ENCODE assay signal across 15 cellular contexts in genomic region chr2:74873678-74874640, GRCh38. TPM values are rescaled to one million over a fixed set of nuclear protein-coding genes. Genes with fewer than 3 reads are reported as not detected.
DNase-seq lines count a peak whose midpoint lies in the region; ATAC-seq and TF ChIP-seq lines count a peak whose summit lies in the region.
"Had no signal": no experiment of that assay in that cellular context is flagged by ENCODE, and none has a peak within 500 bp of the region (broad histone marks: within the 10 kb centered on the region; RNA-seq: fewer than 3 reads in every experiment).

No MANE protein-coding gene starts in this region.

- H4K20me1 ChIP-seq in BLaER1 = peaks cover 77% of the 10 kb centered on the region

- H3K4me2 ChIP-seq in BLaER1 = peak overlapping the region; percentile 43

- H3K4me3 ChIP-seq in BLaER1 (no peak overlapping the region), HL-60 (replicated peaks; ENCODE audit: insufficient read depth, low read length) (no peak overlapping the region), endodermal cell (ENCODE audit: low read length) (no peak overlapping the region)
- no peak overlapping the region for H3K4me3 ChIP-seq in CD8-positive, alpha-beta memory T cell (ENCODE audit: low read length)
- H3K4me3 ChIP-seq: body of pancreas, lung had no signal

- H3K9me3 Mint-ChIP-seq in endodermal cell = no peaks in the 10 kb centered on the region
- H3K9me3 Mint-ChIP-seq in progenitor cell of endocrine pancreas (ENCODE audit: low read depth) = no peaks in the 10 kb centered on the region
- H3K9me3 Mint-ChIP-seq in CD8-positive, alpha-beta memory T cell = no peaks in the 10 kb centered on the region

- H3K9ac ChIP-seq in BLaER1 (peak overlapping the region; percentile 13; the same call in 1 of the 2 replicates), endodermal cell (ENCODE audit: extremely low read depth, low read length, poor library complexity, severe bottlenecking) (no peak overlapping the region)

- H3K27ac ChIP-seq in BLaER1 = peak overlapping the region; percentile 42; the same call in 1 of the 2 replicates
- peak overlapping the region; percentile 67 for H3K27ac ChIP-seq in HL-60 (replicated peaks)
- no peak overlapping the region for H3K27ac ChIP-seq in endodermal cell (ENCODE audit: low read depth, low read length)
- no peak overlapping the region for H3K27ac ChIP-seq in CD8-positive, alpha-beta memory T cell (ENCODE audit: low read depth, low read length)

- H3K36me3 ChIP-seq in BLaER1 (peaks cover 99% of the 10 kb centered on the region), endodermal cell (ENCODE audit: control insufficient read depth, insufficient read depth, low read length) (peaks cover 54% of the 10 kb centered on the region)
- no peaks in the 10 kb centered on the region for H3K36me3 ChIP-seq in CD8-positive, alpha-beta memory T cell (ENCODE audit: insufficient read depth, low read length)

- 95 to 97% methylated on average over 20 to 26 of the region's 26 CpGs for WGBS in endodermal cell (ENCODE audit: insufficient coverage in 1 of 2, insufficient read length in 1 of 2), 2 experiments

- H3K27me3 ChIP-seq in BLaER1 = no peaks in the 10 kb centered on the region
- H3K27me3 ChIP-seq in HL-60 (ENCODE audit: insufficient read depth, poor library complexity, severe bottlenecking) = no peaks in the 10 kb centered on the region
- no peaks in the 10 kb centered on the region for H3K27me3 ChIP-seq in endodermal cell (ENCODE audit: control insufficient read depth, insufficient read depth, low read length, poor library complexity, severe bottlenecking)
- no peaks in the 10 kb centered on the region for H3K27me3 ChIP-seq in CD8-positive, alpha-beta memory T cell (ENCODE audit: insufficient read depth, low read length, poor library complexity, severe bottlenecking)
- H3K27me3 ChIP-seq: body of pancreas had no signal

- POLR2A ChIA-PET in CD8-positive, alpha-beta memory T cell (lab: Charles Lee) = interaction anchor here (0.6 kb wide), 1 partner anchor 540 kb away, joined by 3 read pairs; no protein-coding TSS in a partner anchor

- TF ChIP-seq CTCF in HL-60 (IDR thresholded peaks at IDR 0.05; ENCODE audit: insufficient read depth, low read length) (no peak), endodermal cell (conservative IDR thresholded peaks at IDR 0.05) (no peak), progenitor cell of endocrine pancreas (IDR thresholded peaks at IDR 0.05; ENCODE audit: unreplicated experiment) (no peak)

- H3K27me3 Mint-ChIP-seq in endodermal cell (ENCODE audit: insufficient read depth) (no peaks in the 10 kb centered on the region), progenitor cell of endocrine pancreas (no peaks in the 10 kb centered on the region)
- no peaks in the 10 kb centered on the region for H3K27me3 Mint-ChIP-seq in CD8-positive, alpha-beta memory T cell

- H3K4me1 ChIP-seq in BLaER1 (peaks cover 56% of the 10 kb centered on the region), endodermal cell (ENCODE audit: control insufficient read depth, insufficient read depth, low read length) (no peaks in the 10 kb centered on the region)
- peaks cover 4% of the 10 kb centered on the region for H3K4me1 ChIP-seq in CD8-positive, alpha-beta memory T cell (ENCODE audit: insufficient read depth, low read length)
- H3K4me1 ChIP-seq: body of pancreas had no signal

- H3K9me3 ChIP-seq in BLaER1 (no peaks in the 10 kb centered on the region), endodermal cell (ENCODE audit: control insufficient read depth, low read length) (no peaks in the 10 kb centered on the region)
- no peaks in the 10 kb centered on the region for H3K9me3 ChIP-seq in CD8-positive, alpha-beta memory T cell (ENCODE audit: low read length)
- H3K9me3 ChIP-seq: body of pancreas had no signal

- DNase-seq in HL-60 (ENCODE audit: low read depth in 1 of 2, low spot score in 1 of 2) (no peak), endodermal cell (no peak), progenitor cell of endocrine pancreas (ENCODE audit: low spot score, unreplicated experiment) (no peak), epidermal melanocyte (ENCODE audit: insufficient read length, low spot score) (no peak)
- no peak for DNase-seq in CD8-positive, alpha-beta memory T cell
- DNase-seq in activated effector memory CD4-positive, alpha-beta T cell treated with Interleukin-2 at 50 U/mL for 16 hours = no peak
- DNase-seq: Calu3; NCI-H187; retina; stimulated activated naive CD4-positive, alpha-beta T cell treated with Interleukin-2 at 50 U/mL for 16 hours; SW 1271 had no signal

- H3K4me1 Mint-ChIP-seq in endodermal cell (no peaks in the 10 kb centered on the region), progenitor cell of endocrine pancreas (ENCODE audit: low read depth) (peaks cover 2% of the 10 kb centered on the region)
- peaks cover 0 to 5% (median 0%) of the 10 kb centered on the region in 3 donors for H3K4me1 Mint-ChIP-seq in CD8-positive, alpha-beta memory T cell

- no peak for ATAC-seq in HG03095 (IDR thresholded peaks at IDR 0.05; ENCODE audit: unreplicated experiment)
- ATAC-seq: body of pancreas had no signal

- H3K36me3 Mint-ChIP-seq in endodermal cell (ENCODE audit: low read depth) (peaks cover 58% of the 10 kb centered on the region), progenitor cell of endocrine pancreas (ENCODE audit: insufficient read depth) (peaks cover 13% of the 10 kb centered on the region)
- H3K36me3 Mint-ChIP-seq in CD8-positive, alpha-beta memory T cell = peaks cover 0 to 2% (median 0%) of the 10 kb centered on the region in 3 donors

- no peak overlapping the region for H3K4me3 Mint-ChIP-seq in endodermal cell
- H3K4me3 Mint-ChIP-seq in progenitor cell of endocrine pancreas (ENCODE audit: low read depth) = no peak overlapping the region
- H3K4me3 Mint-ChIP-seq in CD8-positive, alpha-beta memory T cell = no peak overlapping the region

- peak overlapping the region; percentile 27 for H3K27ac Mint-ChIP-seq in endodermal cell
- peak overlapping the region; percentile 81 for H3K27ac Mint-ChIP-seq in progenitor cell of endocrine pancreas
- H3K27ac Mint-ChIP-seq in CD8-positive, alpha-beta memory T cell = peak overlapping the region in 1 of 8 donors; percentile 12

- CTCF ChIA-PET in CD8-positive, alpha-beta memory T cell (lab: Charles Lee) = interaction anchor here (0.7 to 10.6 kb wide), 5 partner anchors 8 to 182 kb away, joined by 3 to 145 read pairs (median 4); no protein-coding TSS in a partner anchor

RNA-seq across cellular contexts. Expression of gene HK2, which starts 40.0 kb away (rescaled TPM):
- total RNA-seq in endodermal cell (10 to 100 TPM; 21.5 to 31.5 TPM), progenitor cell of endocrine pancreas (18.2 and 20.0 TPM in 2 replicates)
- polyA plus RNA-seq in endodermal cell (2013, experiment 1 of 2) = 40.0 TPM
- 31.2 TPM for polyA plus RNA-seq in endodermal cell (2013, experiment 2 of 2)
- total RNA-seq in CD8-positive, alpha-beta memory T cell = 10 to 100 TPM; 54.5 to 57.0 TPM
- polyA plus RNA-seq in CD8-positive, alpha-beta memory T cell = 1.8 TPM

Comparison
In these comparisons a context has a peak if more than half of its experiments do, and no peak if none do; other contexts are left out.
1. H3K27ac ChIP-seq: peak in BLaER1 (single experiment) and HL-60 (single experiment); none in endodermal cell (single experiment) and CD8-positive, alpha-beta memory T cell (single experiment).